ENCODE assay signal across 22 cellular contexts in genomic region chr6:34074064-34074739, GRCh38.
A peak's percentile ranks its signal among the peaks of the same experiment; 100 is the strongest.
DNase-seq lines count a peak whose midpoint lies in the region; ATAC-seq and TF ChIP-seq lines count a peak whose summit lies in the region.
"Had no signal": no experiment of that assay in that cellular context is flagged by ENCODE, and none has a peak within 500 bp of the region (broad histone marks: within the 10 kb centered on the region; RNA-seq: fewer than 3 reads in every experiment).

No MANE protein-coding gene starts in this region.

- TF ChIP-seq POLR2A in body of pancreas (IDR thresholded peaks at IDR 0.05) = no peak

- H4K20me1 ChIP-seq in neural progenitor cell (ENCODE audit: low read depth) = no peaks in the 10 kb centered on the region

- H3K27me3 ChIP-seq in neural progenitor cell = no peaks in the 10 kb centered on the region
- H3K27me3 ChIP-seq in body of pancreas = no peaks in the 10 kb centered on the region

- CTCF ChIA-PET in activated naive CD4-positive, alpha-beta T cell treated with anti-CD3 and anti-CD28 coated beads, Interleukin-2, amount 10 ng/mL, durations not matched to agents 7 days and 5 days (lab: Charles Lee) = no interaction called here

- no peaks in the 10 kb centered on the region for H3K36me3 ChIP-seq in neural progenitor cell
- no peaks in the 10 kb centered on the region for H3K36me3 ChIP-seq in body of pancreas (replicated peaks in 1 of 2; ENCODE audit: insufficient read depth in 1 of 2, low read depth in 2 of 2)
- H3K36me3 ChIP-seq: esophagus muscularis mucosa had no signal

- H3K4me3 Mint-ChIP-seq in neural progenitor cell = no peak overlapping the region
- H3K4me3 Mint-ChIP-seq in activated naive CD4-positive, alpha-beta T cell treated with anti-CD3 and anti-CD28 coated beads, Interleukin-2, amount 10 ng/mL, durations not matched to agents 7 days and 5 days = no peak overlapping the region
- H3K4me3 Mint-ChIP-seq: CD4-positive, CD25-positive, alpha-beta regulatory T cell; central memory CD8-positive, alpha-beta T cell; T-helper 1 cell treated with Interleukin-12 subunit alpha and Interleukin-12 subunit beta and Interleukin-4 antibody, amounts not matched to agents 30 μg/mL and 1 μg/mL, for 36 hours had no signal

- peaks cover 8% of the 10 kb centered on the region for H3K4me1 Mint-ChIP-seq in neural progenitor cell
- no peaks in the 10 kb centered on the region for H3K4me1 Mint-ChIP-seq in activated naive CD4-positive, alpha-beta T cell treated with anti-CD3 and anti-CD28 coated beads, Interleukin-2, amount 10 ng/mL, durations not matched to agents 7 days and 5 days
- H3K4me1 Mint-ChIP-seq: CD4-positive, CD25-positive, alpha-beta regulatory T cell; central memory CD8-positive, alpha-beta T cell had no signal

- DNase-seq in NCI-H2196 treated with DMSO at 0.1 percent for 48 hours (lab: John Stamatoyannopoulos, UW; ENCODE audit: unreplicated experiment) (peak; percentile 9), NCI-H2196 (lab: John Stamatoyannopoulos, UW; ENCODE audit: unreplicated experiment) (no peak), astrocyte of the hippocampus (ENCODE audit: low read depth, low spot score) (peak; percentile 22), neural progenitor cell (ENCODE audit: low spot score) (peak; percentile 63), A172 (ENCODE audit: low spot score) (no peak), body of pancreas (no peak)
- no peak for DNase-seq in activated naive CD4-positive, alpha-beta T cell treated with anti-CD3 and anti-CD28 coated beads, Interleukin-2, amount 10 ng/mL, durations not matched to agents 7 days and 5 days
- DNase-seq: activated CD4-positive, alpha-beta T cell treated with anti-CD3 and anti-CD28 coated beads, Interleukin-2, amount 50 U/mL, for 48 hours; activated naive CD4-positive, alpha-beta T cell; activated T-cell treated with anti-CD3 and anti-CD28 coated beads, Interleukin-2, amount 50 U/mL, for 1 hour; CD4-positive, CD25-positive, alpha-beta regulatory T cell; effector CD4-positive, alpha-beta T cell; GOT3; left colon; nucleus accumbens; OCI-M1; SIG-M5 had no signal

- H3F3A ChIP-seq in neural progenitor cell (ENCODE audit: low read depth) = peaks cover 47% of the 10 kb centered on the region

- H3K27ac ChIP-seq in neural progenitor cell = no peak overlapping the region
- H3K27ac ChIP-seq in body of pancreas = no peak overlapping the region
- H3K27ac ChIP-seq: esophagus muscularis mucosa, VCaP had no signal

- no peaks in the 10 kb centered on the region for H3K9me3 ChIP-seq in neural progenitor cell (ENCODE audit: low read depth)
- no peaks in the 10 kb centered on the region for H3K9me3 ChIP-seq in body of pancreas
- H3K9me3 ChIP-seq: esophagus muscularis mucosa had no signal

- no peaks in the 10 kb centered on the region for H3K9me3 Mint-ChIP-seq in neural progenitor cell
- H3K9me3 Mint-ChIP-seq in activated naive CD4-positive, alpha-beta T cell treated with anti-CD3 and anti-CD28 coated beads, Interleukin-2, amount 10 ng/mL, durations not matched to agents 7 days and 5 days = no peaks in the 10 kb centered on the region
- H3K9me3 Mint-ChIP-seq: central memory CD8-positive, alpha-beta T cell; T-helper 1 cell treated with Interleukin-12 subunit alpha and Interleukin-12 subunit beta and Interleukin-4 antibody, amounts not matched to agents 30 μg/mL and 1 μg/mL, for 36 hours had no signal

- no peak overlapping the region for H3K4me2 ChIP-seq in neural progenitor cell

- no peak overlapping the region for H2AFZ ChIP-seq in neural progenitor cell (replicated peaks)

- H3K27ac Mint-ChIP-seq in neural progenitor cell = no peak overlapping the region
- no peak overlapping the region for H3K27ac Mint-ChIP-seq in activated naive CD4-positive, alpha-beta T cell treated with anti-CD3 and anti-CD28 coated beads, Interleukin-2, amount 10 ng/mL, durations not matched to agents 7 days and 5 days
- H3K27ac Mint-ChIP-seq: T-helper 1 cell treated with Interleukin-12 subunit alpha and Interleukin-12 subunit beta and Interleukin-4 antibody, amounts not matched to agents 30 μg/mL and 1 μg/mL, for 36 hours had no signal

- H3K79me2 ChIP-seq in neural progenitor cell (ENCODE audit: low read depth) = no peaks in the 10 kb centered on the region

- no peak for ATAC-seq in body of pancreas
- ATAC-seq: left colon had no signal

- H3K27me3 Mint-ChIP-seq in neural progenitor cell (ENCODE audit: insufficient read depth, low read depth) = no peaks in the 10 kb centered on the region
- peaks cover 7% of the 10 kb centered on the region for H3K27me3 Mint-ChIP-seq in activated naive CD4-positive, alpha-beta T cell treated with anti-CD3 and anti-CD28 coated beads, Interleukin-2, amount 10 ng/mL, durations not matched to agents 7 days and 5 days

- WGBS in body of pancreas, 2 donors = 53 to 63% methylated on average over 7 to 22 of the region's 22 CpGs

- TF ChIP-seq CTCF in GM12872 (IDR thresholded peaks at IDR 0.05; ENCODE audit: insufficient read depth, low read depth, low read length) = 0 out of 3 replicates have a peak, but pooled peaks have one; percentile 6
- TF ChIP-seq CTCF in neural progenitor cell (IDR thresholded peaks at IDR 0.05) = peak; percentile 34
- TF ChIP-seq CTCF in body of pancreas (IDR thresholded peaks at IDR 0.05) = no peak

- H3K4me3 ChIP-seq in neural progenitor cell = no peak overlapping the region
- H3K4me3 ChIP-seq in body of pancreas = no peak overlapping the region
- H3K4me3 ChIP-seq: esophagus muscularis mucosa had no signal

- peaks cover 15% of the 10 kb centered on the region for H3K4me1 ChIP-seq in neural progenitor cell
- no peaks in the 10 kb centered on the region for H3K4me1 ChIP-seq in body of pancreas
- H3K4me1 ChIP-seq: esophagus muscularis mucosa had no signal

- H3K9ac ChIP-seq in neural progenitor cell = no peak overlapping the region

- intact Hi-C loops in body of pancreas (cut with DNase I) = no loop called here

- no peaks in the 10 kb centered on the region for H3K36me3 Mint-ChIP-seq in neural progenitor cell
- H3K36me3 Mint-ChIP-seq in activated naive CD4-positive, alpha-beta T cell treated with anti-CD3 and anti-CD28 coated beads, Interleukin-2, amount 10 ng/mL, durations not matched to agents 7 days and 5 days = no peaks in the 10 kb centered on the region
- H3K36me3 Mint-ChIP-seq: CD4-positive, CD25-positive, alpha-beta regulatory T cell had no signal

Comparison
In these comparisons a context has a peak if more than half of its experiments do, and no peak if none do; other contexts are left out.
1. DNase-seq: peak in NCI-H2196 treated with DMSO at 0.1 percent for 48 hours (single experiment), astrocyte of the hippocampus (single experiment) and neural progenitor cell (single experiment); none in NCI-H2196 (single experiment), activated naive CD4-positive, alpha-beta T cell treated with anti-CD3 and anti-CD28 coated beads, Interleukin-2, amount 10 ng/mL, durations not matched to agents 7 days and 5 days (single experiment), A172 (single experiment) and body of pancreas (0 of 4).
2. CTCF ChIP-seq: peak in GM12872 (single experiment) and neural progenitor cell (single experiment); none in body of pancreas (0 of 7).